ENCODE assay signal across 28 cellular contexts in genomic region chr4:8088966-8089491, GRCh38.
"Had no signal": no experiment of that assay in that cellular context is flagged by ENCODE, and none has a peak within 500 bp of the region (broad histone marks: within the 10 kb centered on the region; RNA-seq: fewer than 3 reads in every experiment).

No MANE protein-coding gene starts in this region.

- H3K27ac Mint-ChIP-seq: mesothelial cell of epicardium; naive thymus-derived CD8-positive, alpha-beta T cell; nephron progenitor cell; stimulated activated naive CD8-positive, alpha-beta T cell treated with anti-CD3 and anti-CD28 coated beads, Interleukin-15, amount 100 ng/mL, for 72 hours had no signal

- DNase-seq: cerebellar nuclear complex; dorsolateral prefrontal cortex; effector CD4-positive, alpha-beta T cell; foreskin fibroblast; hippocampal formation; kidney glomerular epithelial cell; mesenchymal stem cell; naive thymus-derived CD8-positive, alpha-beta T cell; nephron progenitor cell; occipital lobe; pancreas; stimulated activated CD4-positive, alpha-beta T cell treated with anti-CD3 and anti-CD28 coated beads, Interleukin-12 subunit alpha, Interleukin-12 subunit beta, amount 100 ng/mL, for 4 hours; stimulated activated CD4-positive, alpha-beta T cell treated with anti-CD3 and anti-CD28 coated beads, Interleukin-1b, Interleukin-23, amount 100 ng/mL, for 48 hours; stimulated activated CD4-positive, alpha-beta T cell treated with anti-CD3 and anti-CD28 coated beads, Interleukin-4, amount 100 ng/mL, for 1 hour; stimulated activated CD8-positive, alpha-beta memory T cell treated with anti-CD3 and anti-CD28 coated beads, Interleukin-4, amount 100 ng/mL, for 48 hours; stimulated activated naive CD4-positive, alpha-beta T cell; stimulated activated naive CD8-positive, alpha-beta T cell treated with anti-CD3 and anti-CD28 coated beads, Interleukin-15, amount 100 ng/mL, for 72 hours; transverse colon; upper lobe of right lung; uterus had no signal

- H3K4me2 ChIP-seq: smooth muscle cell had no signal

- H3K4me1 ChIP-seq: pancreas, upper lobe of right lung, uterus had no signal

- H3K4me1 Mint-ChIP-seq: mesothelial cell of epicardium had no signal

- FAIRE-seq: colon, islet of Langerhans, pancreas had no signal

- H3K4me3 ChIP-seq: dorsolateral prefrontal cortex, gastroesophageal sphincter, heart left ventricle, pancreas, smooth muscle cell, suprapubic skin, transverse colon, upper lobe of right lung, uterus had no signal

- H3K27ac ChIP-seq: dorsolateral prefrontal cortex, epithelial cell of prostate, pancreas, suprapubic skin, upper lobe of right lung, uterus had no signal

- H3K27me3 ChIP-seq: dorsolateral prefrontal cortex, gastroesophageal sphincter, heart left ventricle, pancreas, transverse colon, upper lobe of right lung, uterus had no signal

- H3K27me3 Mint-ChIP-seq: naive thymus-derived CD8-positive, alpha-beta T cell; stimulated activated naive CD8-positive, alpha-beta T cell treated with anti-CD3 and anti-CD28 coated beads, Interleukin-15, amount 100 ng/mL, for 72 hours had no signal

- H3K9me3 ChIP-seq: pancreas, suprapubic skin, upper lobe of right lung had no signal

- H3K4me3 Mint-ChIP-seq: mesothelial cell of epicardium; naive thymus-derived CD8-positive, alpha-beta T cell; nephron progenitor cell; stimulated activated naive CD8-positive, alpha-beta T cell treated with anti-CD3 and anti-CD28 coated beads, Interleukin-15, amount 100 ng/mL, for 72 hours had no signal

- H3K36me3 ChIP-seq: gastroesophageal sphincter, heart left ventricle, pancreas, suprapubic skin, transverse colon, upper lobe of right lung, uterus had no signal
